1 cellular context compared by ENCODE assay signal in the genomic region with DNA sequence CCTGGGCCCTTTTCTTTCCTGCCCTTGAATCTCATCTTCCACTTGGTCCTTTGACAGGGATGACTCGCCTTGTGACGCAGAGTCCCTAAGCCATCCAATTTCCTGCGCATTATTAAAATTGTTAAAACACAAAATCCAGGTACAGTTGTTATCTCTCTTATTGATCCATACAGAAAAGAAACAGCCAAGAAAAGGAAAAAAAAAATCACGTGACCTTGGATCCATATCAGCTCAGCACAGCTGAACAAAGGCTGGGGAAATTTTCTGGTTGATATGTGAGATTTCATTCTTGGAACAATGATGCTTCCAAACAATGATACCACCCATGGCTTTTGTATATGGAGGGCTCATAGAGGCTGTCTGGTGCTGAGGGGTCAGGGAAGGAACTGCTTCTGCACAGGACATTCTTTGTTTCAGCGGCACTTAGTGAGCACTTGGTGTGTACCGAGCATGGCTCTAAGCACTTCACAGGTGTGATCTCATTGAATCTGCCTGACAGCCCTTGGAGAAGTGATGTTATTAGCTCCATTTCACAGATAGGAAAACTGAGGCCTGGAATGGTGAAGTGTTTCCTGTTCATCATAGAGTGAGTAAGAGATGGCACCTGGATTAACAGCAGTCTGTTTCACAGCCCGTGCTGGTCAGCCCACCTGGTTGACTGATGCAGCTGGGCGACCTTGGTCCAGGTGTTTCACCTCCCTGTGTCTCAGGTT.
A peak's percentile ranks its signal among the peaks of the same experiment; 100 is the strongest.
TF ChIP-seq lines count a peak whose summit lies in the region.

No MANE protein-coding gene starts in this region.

TF ChIP-seq in K562, 482 proteins besides CTCF, POLR2A, EP300 and RAD21 (continued from another document):
- TF ChIP-seq, protein P1, sequence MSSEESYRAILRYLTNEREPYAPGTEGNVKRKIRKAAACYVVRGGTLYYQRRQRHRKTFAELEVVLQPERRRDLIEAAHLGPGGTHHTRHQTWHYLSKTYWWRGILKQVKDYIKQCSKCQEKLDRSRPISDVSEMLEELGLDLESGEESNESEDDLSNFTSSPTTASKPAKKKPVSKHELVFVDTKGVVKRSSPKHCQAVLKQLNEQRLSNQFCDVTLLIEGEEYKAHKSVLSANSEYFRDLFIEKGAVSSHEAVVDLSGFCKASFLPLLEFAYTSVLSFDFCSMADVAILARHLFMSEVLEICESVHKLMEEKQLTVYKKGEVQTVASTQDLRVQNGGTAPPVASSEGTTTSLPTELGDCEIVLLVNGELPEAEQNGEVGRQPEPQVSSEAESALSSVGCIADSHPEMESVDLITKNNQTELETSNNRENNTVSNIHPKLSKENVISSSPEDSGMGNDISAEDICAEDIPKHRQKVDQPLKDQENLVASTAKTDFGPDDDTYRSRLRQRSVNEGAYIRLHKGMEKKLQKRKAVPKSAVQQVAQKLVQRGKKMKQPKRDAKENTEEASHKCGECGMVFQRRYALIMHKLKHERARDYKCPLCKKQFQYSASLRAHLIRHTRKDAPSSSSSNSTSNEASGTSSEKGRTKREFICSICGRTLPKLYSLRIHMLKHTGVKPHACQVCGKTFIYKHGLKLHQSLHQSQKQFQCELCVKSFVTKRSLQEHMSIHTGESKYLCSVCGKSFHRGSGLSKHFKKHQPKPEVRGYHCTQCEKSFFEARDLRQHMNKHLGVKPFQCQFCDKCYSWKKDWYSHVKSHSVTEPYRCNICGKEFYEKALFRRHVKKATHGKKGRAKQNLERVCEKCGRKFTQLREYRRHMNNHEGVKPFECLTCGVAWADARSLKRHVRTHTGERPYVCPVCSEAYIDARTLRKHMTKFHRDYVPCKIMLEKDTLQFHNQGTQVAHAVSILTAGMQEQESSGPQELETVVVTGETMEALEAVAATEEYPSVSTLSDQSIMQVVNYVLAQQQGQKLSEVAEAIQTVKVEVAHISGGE (CRISPR knock-in tag; IDR thresholded peaks at IDR 0.05): peak in 1 of 3 experiments; percentile 23; a peak in 2 of 6 replicates
